ENCODE assay signal across 13 cellular contexts in genomic region chr15:69092159-69092558, GRCh38.
DNase-seq lines count a peak whose midpoint lies in the region; TF ChIP-seq lines count a peak whose summit lies in the region.
"Had no signal": no experiment of that assay in that cellular context is flagged by ENCODE, and none has a peak within 500 bp of the region (broad histone marks: within the 10 kb centered on the region; RNA-seq: fewer than 3 reads in every experiment).

No MANE protein-coding gene starts in this region.

- peaks cover 16% of the 10 kb centered on the region for H3K27me3 Mint-ChIP-seq in brain

- no peaks in the 10 kb centered on the region for H3K36me3 Mint-ChIP-seq in brain
- H3K36me3 Mint-ChIP-seq: activated naive CD8-positive, alpha-beta T cell had no signal

- peaks cover 24% of the 10 kb centered on the region for H3K27me3 ChIP-seq in iPS-20b (ENCODE audit: insufficient read depth, low read length)
- no peaks in the 10 kb centered on the region for H3K27me3 ChIP-seq in right atrium auricular region
- H3K27me3 ChIP-seq in SJCRH30, result no peaks in the 10 kb centered on the region
- H3K27me3 ChIP-seq: vagina had no signal

- H3K9me3 Mint-ChIP-seq in brain, result peaks cover 2 to 4% (median 4%) of the 10 kb centered on the region in 5 experiments

- H3K4me1 Mint-ChIP-seq in brain, result peaks cover 89% of the 10 kb centered on the region
- H3K4me1 Mint-ChIP-seq: B cell had no signal

- no peak overlapping the region for H3K4me3 Mint-ChIP-seq in brain
- H3K4me3 Mint-ChIP-seq: activated naive CD8-positive, alpha-beta T cell; B cell had no signal

- no peak overlapping the region for H3K9ac ChIP-seq in iPS-20b (ENCODE audit: low read depth, low read length)

- H3K27ac Mint-ChIP-seq in brain, result peak overlapping the region in 3 of 5 experiments; percentile 35 to 67 (median 52)
- H3K27ac Mint-ChIP-seq: activated naive CD8-positive, alpha-beta T cell; B cell had no signal

- H3K9me3 ChIP-seq in iPS-20b (ENCODE audit: insufficient read depth, low read depth, low read length) (no peaks in the 10 kb centered on the region), right atrium auricular region (no peaks in the 10 kb centered on the region), SJCRH30 (replicated peaks) (no peaks in the 10 kb centered on the region)
- H3K9me3 ChIP-seq: lower lobe of right lung, vagina had no signal

- no peaks in the 10 kb centered on the region for H3K36me3 ChIP-seq in iPS-20b (ENCODE audit: insufficient read depth, low read depth, low read length)
- no peaks in the 10 kb centered on the region for H3K36me3 ChIP-seq in right atrium auricular region
- no peaks in the 10 kb centered on the region for H3K36me3 ChIP-seq in SJCRH30
- H3K36me3 ChIP-seq: lower lobe of right lung, vagina had no signal

- H3K4me1 ChIP-seq in iPS-20b (ENCODE audit: insufficient read depth, low read length), result peaks cover 55% of the 10 kb centered on the region
- H3K4me1 ChIP-seq in right atrium auricular region, result no peaks in the 10 kb centered on the region
- peaks cover 34% of the 10 kb centered on the region for H3K4me1 ChIP-seq in SJCRH30
- H3K4me1 ChIP-seq: vagina had no signal

- H3K27ac ChIP-seq in iPS-20b (ENCODE audit: low read length), result peak overlapping the region; percentile 51
- H3K27ac ChIP-seq in right atrium auricular region, result no peak overlapping the region
- no peak overlapping the region for H3K27ac ChIP-seq in SJCRH30
- H3K27ac ChIP-seq: lower lobe of right lung, vagina had no signal

- H3K4me3 ChIP-seq in iPS-20b (ENCODE audit: low read length) (no peak overlapping the region), right atrium auricular region (no peak overlapping the region), SJCRH30 (no peak overlapping the region)
- H3K4me3 ChIP-seq: lower lobe of right lung, vagina had no signal

- no peak for TF ChIP-seq CTCF in brain (conservative IDR thresholded peaks at IDR 0.05)
- no peak for TF ChIP-seq CTCF in right atrium auricular region (IDR thresholded peaks at IDR 0.05)

- DNase-seq in EH (ENCODE audit: low read depth) (peak; percentile 76), NCI-H226 (peak; percentile 91), NCI-H2107 (lab: John Stamatoyannopoulos, UW) (no peak), right atrium auricular region (ENCODE audit: low spot score) (no peak), Ammon's horn (ENCODE audit: low spot score) (no peak), SJCRH30 (no peak)
- DNase-seq: Kasumi-1, lower lobe of right lung had no signal

Comparison
In these comparisons a context has a peak if more than half of its experiments do, and no peak if none do; other contexts are left out.
1. DNase-seq: peak in EH (single experiment) and NCI-H226 (single experiment); none in NCI-H2107 (single experiment), right atrium auricular region (single experiment), Ammon's horn (single experiment) and SJCRH30 (0 of 2).